In genomic region chr3:190222916-190223315, GRCh38 we compare ENCODE assay signal across 37 cellular contexts.
A peak's percentile ranks its signal among the peaks of the same experiment; 100 is the strongest.
DNase-seq lines count a peak whose midpoint lies in the region; ATAC-seq, FAIRE-seq and TF ChIP-seq lines count a peak whose summit lies in the region.
"Had no signal": no experiment of that assay in that cellular context is flagged by ENCODE, and none has a peak within 500 bp of the region (broad histone marks: within the 10 kb centered on the region; RNA-seq: fewer than 3 reads in every experiment).

No MANE protein-coding gene starts in this region.

- H3K14ac ChIP-seq in neuronal stem cell (ENCODE audit: low read length) = no peak overlapping the region

- no peak overlapping the region for H2BK12ac ChIP-seq in neuronal stem cell (ENCODE audit: low read length)

- H4K91ac ChIP-seq in neuronal stem cell (ENCODE audit: low read depth, low read length, poor library complexity) = no peak overlapping the region

- intact Hi-C loops in HepG2 (cut with micrococcal nuclease; ENCODE audit: unreplicated experiment) (no loop called here), right lobe of liver (cut with DNase I) (no loop called here), Panc1 (cut with micrococcal nuclease; ENCODE audit: unreplicated experiment) (loop anchor here (10.0 kb wide), 1 partner anchor 472 kb away; no protein-coding TSS in a partner anchor), spleen (cut with DNase I; ENCODE audit: low total_unique reads) (loop anchor here (10.0 kb wide), 1 partner anchor 202 kb away; no protein-coding TSS in a partner anchor)

- H3K79me2 ChIP-seq in HepG2 (ENCODE audit: insufficient read depth, low read length) = no peaks in the 10 kb centered on the region

- H2AK5ac ChIP-seq in neuronal stem cell (ENCODE audit: low read depth, low read length) = no peak overlapping the region

- H3K36me3 ChIP-seq in HepG2 (replicated peaks in 1 of 2; ENCODE audit: control insufficient read depth in 1 of 2, insufficient read depth in 2 of 2, low read length in 2 of 2) (no peaks in the 10 kb centered on the region), right lobe of liver (no peaks in the 10 kb centered on the region), Panc1 (ENCODE audit: control insufficient read depth, insufficient read depth, low read length) (no peaks in the 10 kb centered on the region), spleen (no peaks in the 10 kb centered on the region), neuronal stem cell (replicated peaks in 1 of 2; ENCODE audit: control insufficient read depth in 2 of 2, insufficient read depth in 2 of 2, low read length in 2 of 2) (no peaks in the 10 kb centered on the region)
- H3K36me3 ChIP-seq: BE2C; BLaER1; BLaER1 treated with 17β-estradiol and CSF1 and Interleukin-3, amounts not matched to agents 10 nM and 100 nM had no signal

- H3K79me1 ChIP-seq in neuronal stem cell (ENCODE audit: low read depth, low read length) = no peaks in the 10 kb centered on the region

- H3K4me1 ChIP-seq in HepG2 (ENCODE audit: insufficient read depth, low read length) = no peaks in the 10 kb centered on the region
- H3K4me1 ChIP-seq in right lobe of liver = no peaks in the 10 kb centered on the region
- 0 out of 2 replicates have a peak, but pooled peaks cover 2% of the 10 kb centered on the region for H3K4me1 ChIP-seq in Panc1 (ENCODE audit: control insufficient read depth, insufficient read depth, low read length)
- no peaks in the 10 kb centered on the region for H3K4me1 ChIP-seq in spleen
- no peaks in the 10 kb centered on the region for H3K4me1 ChIP-seq in neuronal stem cell (ENCODE audit: control insufficient read depth in 2 of 2, insufficient read depth in 1 of 2, low read depth in 1 of 2, low read length in 2 of 2)
- H3K4me1 ChIP-seq: A549, BE2C, BLaER1, Caco-2 had no signal

- in situ Hi-C loops in HepG2 (cut with HindIII; ENCODE audit: extremely low pct_ligation_motif_present, low pct_unique_long_range_greater_than_20kb) (loop anchor here (10.0 kb wide), 1 partner anchor 162 kb away; the partner anchor contains the start of gene CLDN16), Panc1 (cut with HindIII; ENCODE audit: low pct_unique_long_range_greater_than_20kb, low sequenced_read_pairs) (no loop called here)

- TF ChIP-seq EP300 in HepG2 (IDR thresholded peaks at IDR 0.05; ENCODE audit: low read depth in 2 of 2, low read length in 2 of 2) (no peak), HepG2 (CRISPR knock-in tag; IDR thresholded peaks at IDR 0.05; ENCODE audit: borderline replicate concordance) (no peak)

- DNase-seq in HepG2 (ENCODE audit: low spot score) (no peak), right lobe of liver (no peak), Panc1 (ENCODE audit: low read depth, low spot score) (no peak), spleen (peak; percentile 51), SHP77 treated with DMSO at 0.1 percent for 48 hours (lab: John Stamatoyannopoulos, UW) (no peak), mesenteric fat pad (ENCODE audit: low spot score) (no peak), neuronal stem cell (ENCODE audit: low spot score) (no peak)
- no peak for DNase-seq in stimulated activated effector memory CD8-positive, alpha-beta T cell treated with anti-CD3 and anti-CD28 coated beads, Interleukin-12 subunit alpha, Interleukin-12 subunit beta, amount 100 ng/mL, for 72 hours (ENCODE audit: low spot score in 2 of 2)
- DNase-seq: 8988T; ACHN; AML-193; BE2C; C1 segment of cervical spinal cord; Caco-2; Calu3; CD4-positive, alpha-beta memory T cell; CD4-positive, alpha-beta T cell; CD4-positive, CD25-positive, alpha-beta regulatory T cell; CD8-positive, alpha-beta memory T cell; CD8-positive, alpha-beta T cell; COR-L47; DMS 273 treated with DMSO at 0.1 percent for 48 hours; DMS153; DMS53; DMS79; DMS79 treated with DMSO at 0.1 percent for 48 hours; DND-41; EL had no signal

- no peak overlapping the region for H3K27ac Mint-ChIP-seq in stimulated activated effector memory CD8-positive, alpha-beta T cell treated with anti-CD3 and anti-CD28 coated beads, Interleukin-12 subunit alpha, Interleukin-12 subunit beta, amount 100 ng/mL, for 72 hours
- H3K27ac Mint-ChIP-seq: B cell; CD14-positive monocyte; CD4-positive, alpha-beta memory T cell; CD4-positive, alpha-beta T cell; CD4-positive, CD25-positive, alpha-beta regulatory T cell; CD8-positive, alpha-beta memory T cell; CD8-positive, alpha-beta T cell had no signal

- no peak for TF ChIP-seq RAD21 in HepG2 (CRISPR knock-in tag; IDR thresholded peaks at IDR 0.05)

- H3K27ac ChIP-seq in HepG2 (ENCODE audit: extremely low read length, insufficient read depth, low read length) (no peak overlapping the region), right lobe of liver (no peak overlapping the region), Panc1 (ENCODE audit: low read length) (no peak overlapping the region), spleen (no peak overlapping the region), neuronal stem cell (replicated peaks; ENCODE audit: low read length) (no peak overlapping the region)
- H3K27ac ChIP-seq: 22Rv1; BLaER1; BLaER1 treated with 17β-estradiol and CSF1 and Interleukin-3, amounts not matched to agents 10 nM and 100 nM; C4-2B had no signal

- POLR2A ChIA-PET in HepG2 (lab: Yijun Ruan, JAX) (interaction anchor here (2.4 kb wide), 1 partner anchor 99 kb away, joined by 11 read pairs; the partner anchor contains the start of gene CLDN1), Panc1 (lab: Charles Lee) (no interaction called here)

- H2BK15ac ChIP-seq in neuronal stem cell (ENCODE audit: low read length) = no peak overlapping the region

- CTCF ChIA-PET in HepG2 (lab: Yijun Ruan, JAX; ENCODE audit: low intra/inter-chr PET ratio, low total read pairs) (interaction anchor here (2.8 kb wide), 1 partner anchor 202 kb away, joined by 10 read pairs; no protein-coding TSS in a partner anchor), Panc1 (lab: Charles Lee) (interaction anchor here (0.6 kb wide), 1 partner anchor 185 kb away, joined by 4 read pairs; no protein-coding TSS in a partner anchor)

- no peak overlapping the region for H3K9ac ChIP-seq in HepG2 (ENCODE audit: insufficient read depth, low read depth, low read length)
- H3K9ac ChIP-seq in neuronal stem cell (ENCODE audit: low read depth, low read length, poor library complexity) = no peak overlapping the region
- H3K9ac ChIP-seq: BLaER1; BLaER1 treated with 17β-estradiol and CSF1 and Interleukin-3, amounts not matched to agents 10 nM and 100 nM had no signal

- H2AFZ ChIP-seq in HepG2 (ENCODE audit: low read length) (no peak overlapping the region), neuronal stem cell (ENCODE audit: low read length) (no peak overlapping the region)

- H3K27me3 ChIP-seq in HepG2 (ENCODE audit: control insufficient read depth in 1 of 2, insufficient read depth in 2 of 2, low read length in 2 of 2) (peaks cover 0 to 4% of the 10 kb centered on the region in 2 experiments; a peak in 1 of 5 replicates), right lobe of liver (no peaks in the 10 kb centered on the region), Panc1 (ENCODE audit: control insufficient read depth, insufficient read depth, low read length) (no peaks in the 10 kb centered on the region), spleen (replicated peaks in 1 of 7) (no peaks in the 10 kb centered on the region), neuronal stem cell (ENCODE audit: control insufficient read depth in 3 of 3, insufficient read depth in 3 of 3, low read depth in 1 of 3, low read length in 3 of 3) (no peaks in the 10 kb centered on the region)
- H3K27me3 ChIP-seq: BE2C; BLaER1; BLaER1 treated with 17β-estradiol and CSF1 and Interleukin-3, amounts not matched to agents 10 nM and 100 nM had no signal

- H3K4me1 Mint-ChIP-seq in stimulated activated effector memory CD8-positive, alpha-beta T cell treated with anti-CD3 and anti-CD28 coated beads, Interleukin-12 subunit alpha, Interleukin-12 subunit beta, amount 100 ng/mL, for 72 hours = no peaks in the 10 kb centered on the region
- H3K4me1 Mint-ChIP-seq: B cell; CD4-positive, alpha-beta memory T cell; CD4-positive, CD25-positive, alpha-beta regulatory T cell; CD8-positive, alpha-beta memory T cell had no signal

- H3K4me2 ChIP-seq in HepG2 (ENCODE audit: low read depth, low read length) (no peak overlapping the region), neuronal stem cell (ENCODE audit: insufficient read depth, low read length, poor library complexity, severe bottlenecking) (no peak overlapping the region)
- H3K4me2 ChIP-seq: A549; BLaER1; BLaER1 treated with 17β-estradiol and CSF1 and Interleukin-3, amounts not matched to agents 10 nM and 100 nM had no signal

- TF ChIP-seq CTCF in HepG2 (CRISPR knock-in tag; IDR thresholded peaks at IDR 0.05) (no peak), right lobe of liver (IDR thresholded peaks at IDR 0.05) (no peak), Panc1 (IDR thresholded peaks at IDR 0.05) (no peak), spleen (IDR thresholded peaks at IDR 0.05 in 8 of 11, conservative IDR thresholded peaks at IDR 0.05 in 3 of 11) (no peak)

- WGBS in HepG2 (ENCODE audit: low lambda C conversion rate) = 53% methylated on average over 3 of the region's 4 CpGs
- 67% methylated on average over 1 of the region's 4 CpGs for WGBS in right lobe of liver (ENCODE audit: insufficient coverage, low coverage, low lambda C conversion rate, missing lambda C conversion rate)
- 79 to 84% (median 81%) methylated on average over 3 to 4 of the region's 4 CpGs for WGBS in spleen, 5 donors
- no CpG with 5 or more reads among the region's 4 CpGs for WGBS in neuronal stem cell (ENCODE audit: extremely low coverage in 2 of 2, insufficient read length in 2 of 2, insufficient replicate concordance in 1 of 2), 2 donors

- peak; percentile 43; the same call in 2 of the 3 replicates for ATAC-seq in HepG2
- ATAC-seq in right lobe of liver = no peak
- peak; percentile 36 for ATAC-seq in Panc1
- ATAC-seq in stimulated activated effector memory CD8-positive, alpha-beta T cell treated with anti-CD3 and anti-CD28 coated beads, Interleukin-12 subunit alpha, Interleukin-12 subunit beta, amount 100 ng/mL, for 72 hours = peak; percentile 31
- ATAC-seq: A549; CD8-positive, alpha-beta T cell had no signal

- H3K4me3 Mint-ChIP-seq in stimulated activated effector memory CD8-positive, alpha-beta T cell treated with anti-CD3 and anti-CD28 coated beads, Interleukin-12 subunit alpha, Interleukin-12 subunit beta, amount 100 ng/mL, for 72 hours = no peak overlapping the region
- H3K4me3 Mint-ChIP-seq: B cell; CD14-positive monocyte; CD4-positive, alpha-beta memory T cell; CD4-positive, alpha-beta T cell; CD4-positive, CD25-positive, alpha-beta regulatory T cell; CD8-positive, alpha-beta memory T cell; CD8-positive, alpha-beta T cell had no signal

- no peak overlapping the region for H3K23ac ChIP-seq in neuronal stem cell (ENCODE audit: low read depth, low read length, poor library complexity)

- BruUV-seq in HepG2 (replicated peaks; lab: Mats Ljungman, UMichigan) (no TSS peak), Panc1 (replicated peaks; lab: Mats Ljungman, UMichigan) (no TSS peak)

- H3K9me3 ChIP-seq in HepG2 (ENCODE audit: low read length) (peaks cover 6% of the 10 kb centered on the region; the same call in 1 of the 2 replicates), right lobe of liver (no peaks in the 10 kb centered on the region), Panc1 (ENCODE audit: control insufficient read depth, insufficient read depth, low read depth, low read length) (no peaks in the 10 kb centered on the region), spleen (peaks cover 0 to 13% (median 8%) of the 10 kb centered on the region in 8 donors), neuronal stem cell (replicated peaks in 1 of 2; ENCODE audit: control insufficient read depth in 2 of 2, insufficient read depth in 1 of 2, low read depth in 1 of 2, low read length in 2 of 2) (no peaks in the 10 kb centered on the region)
- H3K9me3 ChIP-seq: A549, BE2C, Caco-2 had no signal

- H4K20me1 ChIP-seq in HepG2 (ENCODE audit: insufficient read depth, low read length) = no peaks in the 10 kb centered on the region
- H4K20me1 ChIP-seq: BLaER1; BLaER1 treated with 17β-estradiol and CSF1 and Interleukin-3, amounts not matched to agents 10 nM and 100 nM had no signal

- H4K8ac ChIP-seq in neuronal stem cell (ENCODE audit: low read depth, low read length) = no peak overlapping the region

- TF ChIP-seq POLR2A in HepG2 (IDR thresholded peaks at IDR 0.05; ENCODE audit: insufficient read depth in 1 of 2, low read depth in 2 of 2, low read length in 2 of 2) (no peak), right lobe of liver (IDR thresholded peaks at IDR 0.05) (no peak), spleen (IDR thresholded peaks at IDR 0.05) (no peak)

- no peak overlapping the region for H3K4ac ChIP-seq in neuronal stem cell (ENCODE audit: low read length)

- H3K9me3 Mint-ChIP-seq in stimulated activated effector memory CD8-positive, alpha-beta T cell treated with anti-CD3 and anti-CD28 coated beads, Interleukin-12 subunit alpha, Interleukin-12 subunit beta, amount 100 ng/mL, for 72 hours = peaks cover 3% of the 10 kb centered on the region
- H3K9me3 Mint-ChIP-seq: CD4-positive, alpha-beta T cell; CD8-positive, alpha-beta T cell had no signal

- H3K4me3 ChIP-seq in HepG2 (replicated peaks in 1 of 3; ENCODE audit: insufficient read depth in 1 of 3, low read depth in 2 of 3, low read length in 3 of 3) = no peak overlapping the region
- no peak overlapping the region for H3K4me3 ChIP-seq in right lobe of liver
- no peak overlapping the region for H3K4me3 ChIP-seq in Panc1 (ENCODE audit: low read depth in 2 of 2, low read length in 2 of 2)
- no peak overlapping the region for H3K4me3 ChIP-seq in spleen
- no peak overlapping the region for H3K4me3 ChIP-seq in neuronal stem cell (ENCODE audit: low read length in 2 of 2)
- H3K4me3 ChIP-seq: A549; BLaER1; BLaER1 treated with 17β-estradiol and CSF1 and Interleukin-3, amounts not matched to agents 10 nM and 100 nM had no signal

- H2BK120ac ChIP-seq in neuronal stem cell (ENCODE audit: low read depth, low read length) = no peak overlapping the region

- H3K18ac ChIP-seq in neuronal stem cell (ENCODE audit: low read length) = no peak overlapping the region

- FAIRE-seq in HepG2 (lab: Jason Lieb, UNC) = no peak
- FAIRE-seq: A204.1, A549, D721Med had no signal

- no peak overlapping the region for H2BK5ac ChIP-seq in neuronal stem cell (ENCODE audit: low read length)

- no peaks in the 10 kb centered on the region for H3K36me3 Mint-ChIP-seq in stimulated activated effector memory CD8-positive, alpha-beta T cell treated with anti-CD3 and anti-CD28 coated beads, Interleukin-12 subunit alpha, Interleukin-12 subunit beta, amount 100 ng/mL, for 72 hours
- H3K36me3 Mint-ChIP-seq: CD14-positive monocyte; CD4-positive, alpha-beta memory T cell; CD4-positive, CD25-positive, alpha-beta regulatory T cell; CD8-positive, alpha-beta T cell had no signal

Comparison
In these comparisons a context has a peak if more than half of its experiments do, and no peak if none do; other contexts are left out.
1. ATAC-seq: peak in HepG2 (single experiment), Panc1 (single experiment) and stimulated activated effector memory CD8-positive, alpha-beta T cell treated with anti-CD3 and anti-CD28 coated beads, Interleukin-12 subunit alpha, Interleukin-12 subunit beta, amount 100 ng/mL, for 72 hours (single experiment); none in right lobe of liver (0 of 4).
2. intact Hi-C loops: an anchor here in Panc1 (10.0 kb wide) and spleen (10.0 kb wide); none called in HepG2 and right lobe of liver.